1 cellular context compared by ENCODE assay signal in the genomic region with DNA sequence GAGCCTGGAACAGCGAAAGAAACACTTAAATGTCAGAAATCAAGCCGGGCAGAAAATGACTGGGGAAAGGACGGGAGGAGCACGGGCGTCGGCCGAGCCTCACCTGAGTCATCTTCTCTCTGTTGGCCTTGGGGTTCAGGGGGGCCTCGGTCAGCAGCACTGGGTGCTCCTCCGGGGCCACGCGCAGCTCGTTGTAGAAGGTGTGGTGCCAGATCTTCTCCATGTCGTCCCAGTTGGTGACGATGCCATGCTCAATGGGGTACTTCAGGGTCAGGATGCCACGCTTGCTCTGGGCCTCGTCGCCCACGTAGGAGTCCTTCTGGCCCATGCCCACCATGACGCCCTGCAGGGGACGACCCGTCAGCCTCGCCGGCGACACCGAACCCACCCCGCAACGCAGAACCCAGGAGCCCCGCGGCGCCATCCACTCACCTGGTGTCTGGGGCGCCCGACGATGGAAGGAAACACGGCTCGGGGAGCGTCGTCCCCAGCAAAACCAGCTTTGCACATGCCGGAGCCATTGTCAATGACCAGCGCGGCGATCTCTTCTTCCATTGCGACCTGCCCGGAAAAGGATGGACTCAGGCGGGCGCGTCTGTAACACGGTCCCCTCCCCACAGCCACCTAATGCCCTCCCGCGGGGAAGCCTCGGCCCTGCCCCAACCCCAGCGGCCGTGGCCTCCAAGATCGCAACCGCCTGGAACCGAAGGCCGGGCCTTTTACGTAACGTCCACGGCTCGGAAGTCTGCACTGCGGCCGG.
A peak's percentile ranks its signal among the peaks of the same experiment; 100 is the strongest.
TF ChIP-seq lines count a peak whose summit lies in the region.

No MANE protein-coding gene starts in this region.

TF ChIP-seq in K562, 482 proteins besides CTCF, POLR2A, EP300 and RAD21 (continued from another document and continues in another):
- TF ChIP-seq ZBTB49 (CRISPR knock-in tag; IDR thresholded peaks at IDR 0.05; ENCODE audit: borderline replicate concordance) (no peak), VEZF1 (CRISPR knock-in tag; IDR thresholded peaks at IDR 0.05) (no peak), CBX2 (IDR thresholded peaks at IDR 0.05; ENCODE audit: insufficient read depth, low read length, poor library complexity, severe bottlenecking) (no peak), TAL1 (IDR thresholded peaks at IDR 0.05) (no peak), CHAMP1 (IDR thresholded peaks at IDR 0.05) (no peak), SRSF1 (IDR thresholded peaks at IDR 0.05; ENCODE audit: low read depth, low read length) (no peak), ZNF75A (CRISPR knock-in tag; IDR thresholded peaks at IDR 0.05) (no peak), ZNF274 (IDR thresholded peaks at IDR 0.05; ENCODE audit: borderline replicate concordance, low read depth, low read length) (no peak), NCOA1 (IDR thresholded peaks at IDR 0.05; ENCODE audit: low read depth) (no peak), RBM34 (IDR thresholded peaks at IDR 0.05; ENCODE audit: borderline replicate concordance, insufficient read depth, low read length) (no peak), MYC (IDR thresholded peaks at IDR 0.05; ENCODE audit: low read depth, low read length) (no peak), MYC (CRISPR knock-in tag; IDR thresholded peaks at IDR 0.05; ENCODE audit: borderline replicate concordance, low read depth) (no peak), ZNF586 (CRISPR knock-in tag; conservative IDR thresholded peaks at IDR 0.05) (no peak), ESRRA (IDR thresholded peaks at IDR 0.05; ENCODE audit: borderline replicate concordance, low read depth) (no peak), MXI1 (IDR thresholded peaks at IDR 0.05; ENCODE audit: low read depth, low read length) (no peak), HDAC2 (IDR thresholded peaks at IDR 0.05) (no peak), MBD2 (IDR thresholded peaks at IDR 0.05; ENCODE audit: borderline replicate concordance, low read depth) (no peak), L3MBTL2 (IDR thresholded peaks at IDR 0.05) (no peak), CHD2 (IDR thresholded peaks at IDR 0.05; ENCODE audit: low read depth, low read length) (no peak), DMBX1 (CRISPR knock-in tag; IDR thresholded peaks at IDR 0.05; ENCODE audit: borderline replicate concordance) (no peak), DPF2 (IDR thresholded peaks at IDR 0.05) (no peak), SMC3 (conservative IDR thresholded peaks at IDR 0.05; ENCODE audit: insufficient read depth, low read depth, low read length) (no peak), ETV1 (tag; conservative IDR thresholded peaks at IDR 0.05; ENCODE audit: low read depth) (no peak), DACH1 (IDR thresholded peaks at IDR 0.05; ENCODE audit: partially characterized antibody) (no peak), RFX1 (IDR thresholded peaks at IDR 0.05) (no peak), BDP1 (IDR thresholded peaks at IDR 0.05; ENCODE audit: insufficient read depth, insufficient read length) (no peak), CREB3L1 (IDR thresholded peaks at IDR 0.05; ENCODE audit: borderline replicate concordance, low read depth) (0 out of 2 replicates have a peak, but pooled peaks have one; percentile 9), ZNF263 (CRISPR knock-in tag; IDR thresholded peaks at IDR 0.05; ENCODE audit: borderline replicate concordance) (peak; percentile 36), ZNF561 (CRISPR knock-in tag; conservative IDR thresholded peaks at IDR 0.05) (no peak), ZKSCAN8 (CRISPR knock-in tag; IDR thresholded peaks at IDR 0.05) (no peak), MEIS2 (IDR thresholded peaks at IDR 0.05; ENCODE audit: partially characterized antibody) (no peak), KLF16 (IDR thresholded peaks at IDR 0.05) (no peak), MIER1 (IDR thresholded peaks at IDR 0.05; ENCODE audit: low read depth) (0 out of 2 replicates have a peak, but pooled peaks have one; percentile 22), ZNF280A (IDR thresholded peaks at IDR 0.05; ENCODE audit: low read depth, partially characterized antibody) (no peak), SAFB2 (IDR thresholded peaks at IDR 0.05; ENCODE audit: borderline replicate concordance, low read depth, low read length, severe bottlenecking) (no peak), EGR1 (conservative IDR thresholded peaks at IDR 0.05) (no peak; the same call in 1 of the 2 replicates), RHOXF2B (CRISPR knock-in tag; conservative IDR thresholded peaks at IDR 0.05) (no peak), CREB1 (IDR thresholded peaks at IDR 0.05) (no peak), CREB1 (CRISPR knock-in tag; IDR thresholded peaks at IDR 0.05) (no peak), HNRNPLL (IDR thresholded peaks at IDR 0.05; ENCODE audit: low read depth, low read length, poor library complexity, severe bottlenecking) (no peak), HEY1 (CRISPR knock-in tag; IDR thresholded peaks at IDR 0.05; ENCODE audit: borderline replicate concordance) (no peak)
- TF ChIP-seq, protein P1, sequence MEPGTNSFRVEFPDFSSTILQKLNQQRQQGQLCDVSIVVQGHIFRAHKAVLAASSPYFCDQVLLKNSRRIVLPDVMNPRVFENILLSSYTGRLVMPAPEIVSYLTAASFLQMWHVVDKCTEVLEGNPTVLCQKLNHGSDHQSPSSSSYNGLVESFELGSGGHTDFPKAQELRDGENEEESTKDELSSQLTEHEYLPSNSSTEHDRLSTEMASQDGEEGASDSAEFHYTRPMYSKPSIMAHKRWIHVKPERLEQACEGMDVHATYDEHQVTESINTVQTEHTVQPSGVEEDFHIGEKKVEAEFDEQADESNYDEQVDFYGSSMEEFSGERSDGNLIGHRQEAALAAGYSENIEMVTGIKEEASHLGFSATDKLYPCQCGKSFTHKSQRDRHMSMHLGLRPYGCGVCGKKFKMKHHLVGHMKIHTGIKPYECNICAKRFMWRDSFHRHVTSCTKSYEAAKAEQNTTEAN (CRISPR knock-in tag; IDR thresholded peaks at IDR 0.05), result no peak; the same call in 1 of the 2 replicates
- TF ChIP-seq, protein P2, sequence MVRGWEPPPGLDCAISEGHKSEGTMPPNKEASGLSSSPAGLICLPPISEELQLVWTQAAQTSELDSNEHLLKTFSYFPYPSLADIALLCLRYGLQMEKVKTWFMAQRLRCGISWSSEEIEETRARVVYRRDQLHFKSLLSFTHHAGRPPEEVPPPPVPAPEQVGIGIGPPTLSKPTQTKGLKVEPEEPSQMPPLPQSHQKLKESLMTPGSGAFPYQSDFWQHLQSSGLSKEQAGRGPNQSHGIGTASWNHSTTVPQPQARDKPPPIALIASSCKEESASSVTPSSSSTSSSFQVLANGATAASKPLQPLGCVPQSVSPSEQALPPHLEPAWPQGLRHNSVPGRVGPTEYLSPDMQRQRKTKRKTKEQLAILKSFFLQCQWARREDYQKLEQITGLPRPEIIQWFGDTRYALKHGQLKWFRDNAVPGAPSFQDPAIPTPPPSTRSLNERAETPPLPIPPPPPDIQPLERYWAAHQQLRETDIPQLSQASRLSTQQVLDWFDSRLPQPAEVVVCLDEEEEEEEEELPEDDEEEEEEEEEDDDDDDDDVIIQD (CRISPR knock-in tag; IDR thresholded peaks at IDR 0.05), result no peak
- TF ChIP-seq, protein P3, sequence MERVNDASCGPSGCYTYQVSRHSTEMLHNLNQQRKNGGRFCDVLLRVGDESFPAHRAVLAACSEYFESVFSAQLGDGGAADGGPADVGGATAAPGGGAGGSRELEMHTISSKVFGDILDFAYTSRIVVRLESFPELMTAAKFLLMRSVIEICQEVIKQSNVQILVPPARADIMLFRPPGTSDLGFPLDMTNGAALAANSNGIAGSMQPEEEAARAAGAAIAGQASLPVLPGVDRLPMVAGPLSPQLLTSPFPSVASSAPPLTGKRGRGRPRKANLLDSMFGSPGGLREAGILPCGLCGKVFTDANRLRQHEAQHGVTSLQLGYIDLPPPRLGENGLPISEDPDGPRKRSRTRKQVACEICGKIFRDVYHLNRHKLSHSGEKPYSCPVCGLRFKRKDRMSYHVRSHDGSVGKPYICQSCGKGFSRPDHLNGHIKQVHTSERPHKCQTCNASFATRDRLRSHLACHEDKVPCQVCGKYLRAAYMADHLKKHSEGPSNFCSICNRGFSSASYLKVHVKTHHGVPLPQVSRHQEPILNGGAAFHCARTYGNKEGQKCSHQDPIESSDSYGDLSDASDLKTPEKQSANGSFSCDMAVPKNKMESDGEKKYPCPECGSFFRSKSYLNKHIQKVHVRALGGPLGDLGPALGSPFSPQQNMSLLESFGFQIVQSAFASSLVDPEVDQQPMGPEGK (CRISPR knock-in tag; IDR thresholded peaks at IDR 0.05; ENCODE audit: borderline replicate concordance), result no peak
- TF ChIP-seq, protein P4, sequence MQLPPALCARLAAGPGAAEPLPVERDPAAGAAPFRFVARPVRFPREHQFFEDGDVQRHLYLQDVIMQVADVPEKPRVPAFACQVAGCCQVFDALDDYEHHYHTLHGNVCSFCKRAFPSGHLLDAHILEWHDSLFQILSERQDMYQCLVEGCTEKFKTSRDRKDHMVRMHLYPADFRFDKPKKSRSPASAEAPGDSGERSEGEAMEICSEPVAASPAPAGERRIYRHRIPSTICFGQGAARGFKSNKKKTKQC (CRISPR knock-in tag; IDR thresholded peaks at IDR 0.05), result 0 out of 2 replicates have a peak, but pooled peaks have one; percentile 11
- TF ChIP-seq, protein P5, sequence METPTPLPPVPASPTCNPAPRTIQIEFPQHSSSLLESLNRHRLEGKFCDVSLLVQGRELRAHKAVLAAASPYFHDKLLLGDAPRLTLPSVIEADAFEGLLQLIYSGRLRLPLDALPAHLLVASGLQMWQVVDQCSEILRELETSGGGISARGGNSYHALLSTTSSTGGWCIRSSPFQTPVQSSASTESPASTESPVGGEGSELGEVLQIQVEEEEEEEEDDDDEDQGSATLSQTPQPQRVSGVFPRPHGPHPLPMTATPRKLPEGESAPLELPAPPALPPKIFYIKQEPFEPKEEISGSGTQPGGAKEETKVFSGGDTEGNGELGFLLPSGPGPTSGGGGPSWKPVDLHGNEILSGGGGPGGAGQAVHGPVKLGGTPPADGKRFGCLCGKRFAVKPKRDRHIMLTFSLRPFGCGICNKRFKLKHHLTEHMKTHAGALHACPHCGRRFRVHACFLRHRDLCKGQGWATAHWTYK (CRISPR knock-in tag; IDR thresholded peaks at IDR 0.05), result 0 out of 2 replicates have a peak, but pooled peaks have one; percentile 28
